Comparison of ENCODE assay signal across 8 cellular contexts in genomic region chr9:95874989-95875304, GRCh38. TPM values are rescaled to one million over a fixed set of nuclear protein-coding genes. Genes with fewer than 3 reads are reported as not detected.
DNase-seq lines count a peak whose midpoint lies in the region; ATAC-seq and TF ChIP-seq lines count a peak whose summit lies in the region.

No MANE protein-coding gene starts in this region.

- ATAC-seq in GM19455 (IDR thresholded peaks at IDR 0.05; ENCODE audit: unreplicated experiment) (peak; percentile 35), HG03520 (IDR thresholded peaks at IDR 0.05; ENCODE audit: unreplicated experiment) (no peak)
- ATAC-seq in stimulated activated naive CD8-positive, alpha-beta T cell treated with anti-CD3 and anti-CD28 coated beads, Interleukin-15, Interleukin-2, amounts not matched to agents 100 U/mL and 50 U/mL, for 24 hours = peak; percentile 37

- no peak overlapping the region for H3K4me3 ChIP-seq in A673 (ENCODE audit: low read depth, low read length, poor library complexity, severe bottlenecking)
- H3K4me3 ChIP-seq in endodermal cell (ENCODE audit: low read length) = no peak overlapping the region

- H3K27me3 Mint-ChIP-seq in endodermal cell (ENCODE audit: insufficient read depth) (no peaks in the 10 kb centered on the region), nephron progenitor cell (ENCODE audit: low read depth, poor library complexity) (no peaks in the 10 kb centered on the region)

- H3K4me3 Mint-ChIP-seq in endodermal cell (no peak overlapping the region), nephron progenitor cell (no peak overlapping the region)

- peak; percentile 53 for DNase-seq in A673 (ENCODE audit: low spot score)
- DNase-seq in NCI-H510A (lab: John Stamatoyannopoulos, UW) = peak; percentile 12
- peak; percentile 22 to 52 (median 44) for DNase-seq in activated CD8-positive, alpha-beta memory T cell treated with anti-CD3 and anti-CD28 coated beads for 48 hours (ENCODE audit: low read depth in 2 of 3, low spot score in 2 of 3)
- peak; percentile 63 for DNase-seq in endodermal cell
- DNase-seq in nephron progenitor cell = peak; percentile 43
- peak; percentile 79 for DNase-seq in stimulated activated naive CD8-positive, alpha-beta T cell treated with anti-CD3 and anti-CD28 coated beads, Interleukin-15, Interleukin-2, amounts not matched to agents 100 U/mL and 50 U/mL, for 24 hours

- peaks cover 18% of the 10 kb centered on the region for H3K36me3 Mint-ChIP-seq in endodermal cell (ENCODE audit: low read depth)
- peaks cover 47% of the 10 kb centered on the region for H3K36me3 Mint-ChIP-seq in nephron progenitor cell (ENCODE audit: low read depth)

- H3K9me3 ChIP-seq in A673 (ENCODE audit: low read depth, low read length, poor library complexity, severe bottlenecking) (no peaks in the 10 kb centered on the region), endodermal cell (ENCODE audit: control insufficient read depth, low read length) (no peaks in the 10 kb centered on the region)

- intact Hi-C loops in A673 (cut with micrococcal nuclease; ENCODE audit: unreplicated experiment) = loop anchor here (10.0 kb wide), 2 partner anchors 150 to 370 kb away; no protein-coding TSS in a partner anchor

- CTCF ChIA-PET in A673 (lab: Charles Lee) = no interaction called here

- H3K27ac ChIP-seq in A673 (ENCODE audit: low read depth, low read length, poor library complexity, severe bottlenecking) (no peak overlapping the region), endodermal cell (ENCODE audit: low read depth, low read length) (peak overlapping the region; percentile 99)

- 0 to 1% methylated on average over 2 to 20 of the region's 20 CpGs for whole genome bisulfite sequencing in endodermal cell (ENCODE audit: insufficient coverage in 1 of 2, insufficient read length in 1 of 2), 2 experiments

- TF ChIP-seq CTCF in A673 (conservative IDR thresholded peaks at IDR 0.05; ENCODE audit: low read depth, low read length) = no peak
- no peak for TF ChIP-seq CTCF in endodermal cell (conservative IDR thresholded peaks at IDR 0.05)
- no peak for TF ChIP-seq CTCF in nephron progenitor cell (IDR thresholded peaks at IDR 0.05)

- H3K36me3 ChIP-seq in A673 (ENCODE audit: insufficient read depth, low read length, poor library complexity, severe bottlenecking) (no peaks in the 10 kb centered on the region), endodermal cell (ENCODE audit: control insufficient read depth, insufficient read depth, low read length) (peaks cover 4% of the 10 kb centered on the region)

- peak overlapping the region; percentile 99 for H3K27ac Mint-ChIP-seq in endodermal cell
- H3K27ac Mint-ChIP-seq in nephron progenitor cell = no peak overlapping the region

- H3K9ac ChIP-seq in endodermal cell (ENCODE audit: extremely low read depth, low read length, poor library complexity, severe bottlenecking) = no peak overlapping the region

- no peaks in the 10 kb centered on the region for H3K9me3 Mint-ChIP-seq in endodermal cell
- peaks cover 26% of the 10 kb centered on the region for H3K9me3 Mint-ChIP-seq in nephron progenitor cell

- H3K4me1 Mint-ChIP-seq in endodermal cell = peaks cover 13% of the 10 kb centered on the region
- peaks cover 20% of the 10 kb centered on the region for H3K4me1 Mint-ChIP-seq in nephron progenitor cell

- H3K27me3 ChIP-seq in A673 (replicated peaks; ENCODE audit: insufficient read depth, low read depth, low read length, poor library complexity) = no peaks in the 10 kb centered on the region
- H3K27me3 ChIP-seq in endodermal cell (ENCODE audit: control insufficient read depth, insufficient read depth, low read length, poor library complexity, severe bottlenecking) = no peaks in the 10 kb centered on the region

- H3K4me1 ChIP-seq in A673 (ENCODE audit: insufficient read depth, low read length, poor library complexity, severe bottlenecking) = peaks cover 4% of the 10 kb centered on the region
- no peaks in the 10 kb centered on the region for H3K4me1 ChIP-seq in endodermal cell (ENCODE audit: control insufficient read depth, insufficient read depth, low read length)

- POLR2A ChIA-PET in A673 (lab: Charles Lee; ENCODE audit: low non-redundant PET) = interaction anchor here (0.6 kb wide), 1 partner anchor 28 kb away, joined by 3 read pairs; no protein-coding TSS in a partner anchor

- BruUV-seq in A673 (replicated peaks; lab: Mats Ljungman, UMichigan) = TSS peak; percentile 56

RNA-seq across cellular contexts. Expression of gene ERCC6L2, which starts 0.5 kb away (rescaled TPM):
- total RNA-seq in A673 (2021) (43.5 and 51.2 TPM in 2 replicates), endodermal cell (10 to 100 TPM; 37.7 to 44.2 TPM)
- 35.4 TPM for polyA plus RNA-seq in endodermal cell (2013, experiment 1 of 2)
- polyA plus RNA-seq in endodermal cell (2013, experiment 2 of 2) = 35.7 TPM

Comparison
In these comparisons a context has a peak if more than half of its experiments do, and no peak if none do; other contexts are left out.
1. DNase-seq: peak in every context shown above with its lines; median percentile 79 in stimulated activated naive CD8-positive, alpha-beta T cell treated with anti-CD3 and anti-CD28 coated beads, Interleukin-15, Interleukin-2, amounts not matched to agents 100 U/mL and 50 U/mL, for 24 hours; 63 in endodermal cell; 53 in A673; 44 in activated CD8-positive, alpha-beta memory T cell treated with anti-CD3 and anti-CD28 coated beads for 48 hours; 43 in nephron progenitor cell; 12 in NCI-H510A.